2 cellular contexts compared by ENCODE assay signal in genomic region chr4:6052679-6053078, GRCh38.
TF ChIP-seq lines count a peak whose summit lies in the region.

No MANE protein-coding gene starts in this region.

TF ChIP-seq in A549, 52 proteins besides CTCF, POLR2A, EP300 and RAD21 (continued from another document):
- TF ChIP-seq ZFP36 (IDR thresholded peaks at IDR 0.05; ENCODE audit: borderline replicate concordance, partially characterized antibody) (no peak), HOXB13 (CRISPR knock-in tag; IDR thresholded peaks at IDR 0.05; ENCODE audit: low read depth) (no peak), TP53 (CRISPR knock-in tag; IDR thresholded peaks at IDR 0.05) (no peak), CHD4 (IDR thresholded peaks at IDR 0.05; ENCODE audit: borderline replicate concordance) (no peak), PHF8 (IDR thresholded peaks at IDR 0.05; ENCODE audit: borderline replicate concordance, low read depth) (no peak), BHLHE40 (IDR thresholded peaks at IDR 0.05; ENCODE audit: low read depth, low read length) (no peak)
- TF ChIP-seq, protein P1, sequence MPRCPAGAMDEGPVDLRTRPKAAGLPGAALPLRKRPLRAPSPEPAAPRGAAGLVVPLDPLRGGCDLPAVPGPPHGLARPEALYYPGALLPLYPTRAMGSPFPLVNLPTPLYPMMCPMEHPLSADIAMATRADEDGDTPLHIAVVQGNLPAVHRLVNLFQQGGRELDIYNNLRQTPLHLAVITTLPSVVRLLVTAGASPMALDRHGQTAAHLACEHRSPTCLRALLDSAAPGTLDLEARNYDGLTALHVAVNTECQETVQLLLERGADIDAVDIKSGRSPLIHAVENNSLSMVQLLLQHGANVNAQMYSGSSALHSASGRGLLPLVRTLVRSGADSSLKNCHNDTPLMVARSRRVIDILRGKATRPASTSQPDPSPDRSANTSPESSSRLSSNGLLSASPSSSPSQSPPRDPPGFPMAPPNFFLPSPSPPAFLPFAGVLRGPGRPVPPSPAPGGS (IDR thresholded peaks at IDR 0.05), result no peak
TF ChIP-seq in A549: peak in this region for 0.

TF ChIP-seq in GM23338, 12 proteins besides CTCF, POLR2A, EP300 and RAD21 (continued from another document):
- TF ChIP-seq EZH2 (IDR thresholded peaks at IDR 0.05; ENCODE audit: low read depth, unreplicated experiment) (no peak), ZNF462 (CRISPR knock-in tag; IDR thresholded peaks at IDR 0.05) (no peak), EZH2phosphoT487 (IDR thresholded peaks at IDR 0.05; ENCODE audit: unreplicated experiment) (no peak), ZNF114 (CRISPR knock-in tag; IDR thresholded peaks at IDR 0.05) (no peak), ZNF331 (CRISPR knock-in tag; IDR thresholded peaks at IDR 0.05; ENCODE audit: low read depth) (no peak), POLR2AphosphoS5 (IDR thresholded peaks at IDR 0.05; ENCODE audit: low read depth) (no peak), STAT1 (IDR thresholded peaks at IDR 0.05; ENCODE audit: unreplicated experiment) (no peak), REST (IDR thresholded peaks at IDR 0.05; ENCODE audit: unreplicated experiment) (no peak)
- TF ChIP-seq, protein P2, sequence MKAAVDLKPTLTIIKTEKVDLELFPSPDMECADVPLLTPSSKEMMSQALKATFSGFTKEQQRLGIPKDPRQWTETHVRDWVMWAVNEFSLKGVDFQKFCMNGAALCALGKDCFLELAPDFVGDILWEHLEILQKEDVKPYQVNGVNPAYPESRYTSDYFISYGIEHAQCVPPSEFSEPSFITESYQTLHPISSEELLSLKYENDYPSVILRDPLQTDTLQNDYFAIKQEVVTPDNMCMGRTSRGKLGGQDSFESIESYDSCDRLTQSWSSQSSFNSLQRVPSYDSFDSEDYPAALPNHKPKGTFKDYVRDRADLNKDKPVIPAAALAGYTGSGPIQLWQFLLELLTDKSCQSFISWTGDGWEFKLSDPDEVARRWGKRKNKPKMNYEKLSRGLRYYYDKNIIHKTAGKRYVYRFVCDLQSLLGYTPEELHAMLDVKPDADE (IDR thresholded peaks at IDR 0.05), result no peak
